In genomic region chr4:68615699-68616422, GRCh38 we compare ENCODE assay signal across 24 cellular contexts. TPM values are rescaled to one million over a fixed set of nuclear protein-coding genes. Genes with fewer than 3 reads are reported as not detected.
DNase-seq lines count a peak whose midpoint lies in the region; ATAC-seq, FAIRE-seq and TF ChIP-seq lines count a peak whose summit lies in the region.
"Had no signal": no experiment of that assay in that cellular context is flagged by ENCODE, and none has a peak within 500 bp of the region (broad histone marks: within the 10 kb centered on the region; RNA-seq: fewer than 3 reads in every experiment).

No MANE protein-coding gene starts in this region.

- intact Hi-C loops in HepG2 (cut with micrococcal nuclease; ENCODE audit: unreplicated experiment), result no loop called here
- intact Hi-C loops in right lobe of liver (cut with DNase I), result no loop called here
- intact Hi-C loops in K562 (cut with micrococcal nuclease), result no loop called here

- H4K20me1 ChIP-seq in HepG2 (ENCODE audit: insufficient read depth, low read length) (no peaks in the 10 kb centered on the region), K562 (replicated peaks; ENCODE audit: control insufficient read depth, insufficient read depth, low read length) (no peaks in the 10 kb centered on the region)
- H4K20me1 ChIP-seq: BLaER1 had no signal

- H3K9me3 ChIP-seq in HepG2 (ENCODE audit: low read length), result no peaks in the 10 kb centered on the region
- H3K9me3 ChIP-seq in right lobe of liver, result no peaks in the 10 kb centered on the region
- H3K9me3 ChIP-seq in K562 (replicated peaks; ENCODE audit: control insufficient read depth, insufficient read depth, low read depth, low read length), result no peaks in the 10 kb centered on the region
- H3K9me3 ChIP-seq: BE2C, BLaER1 had no signal

- FAIRE-seq in HepG2 (lab: Jason Lieb, UNC) (no peak), K562 (lab: Jason Lieb, UNC) (no peak)
- FAIRE-seq: D721Med, G401.6, GM12891, GM19239 had no signal

- peaks cover 31% of the 10 kb centered on the region for H3K4me1 ChIP-seq in HepG2 (ENCODE audit: insufficient read depth, low read length)
- peaks cover 0 to 3% (median 0%) of the 10 kb centered on the region in 4 donors for H3K4me1 ChIP-seq in right lobe of liver
- H3K4me1 ChIP-seq in K562 (replicated peaks in 1 of 2; ENCODE audit: control insufficient read depth in 2 of 2, insufficient read depth in 2 of 2, low read length in 2 of 2), result no peaks in the 10 kb centered on the region
- H3K4me1 ChIP-seq: BE2C, BLaER1 had no signal

- no peak for ATAC-seq in HepG2
- ATAC-seq in right lobe of liver, result no peak
- ATAC-seq in K562, result no peak
- no peak for ATAC-seq in HG02885 (IDR thresholded peaks at IDR 0.05; ENCODE audit: poor library complexity, unreplicated experiment)

- WGBS in HepG2 (ENCODE audit: low lambda C conversion rate), result 96% methylated on average over 11 of the region's 11 CpGs
- WGBS in right lobe of liver (ENCODE audit: insufficient coverage, low coverage, low lambda C conversion rate, missing lambda C conversion rate), result 90% methylated on average over 8 of the region's 11 CpGs
- 5% methylated on average over 11 of the region's 11 CpGs for WGBS in K562 (ENCODE audit: insufficient coverage, low coverage, missing lambda C conversion rate)

- H3K27ac ChIP-seq in HepG2 (ENCODE audit: extremely low read length, insufficient read depth, low read length) (no peak overlapping the region), right lobe of liver (no peak overlapping the region), K562 (ENCODE audit: extremely low read depth, low read depth, low read length) (no peak overlapping the region)
- H3K27ac ChIP-seq: 22Rv1, BLaER1 had no signal

- H3K27me3 ChIP-seq in HepG2 (ENCODE audit: control insufficient read depth in 1 of 2, insufficient read depth in 2 of 2, low read length in 2 of 2), result no peaks in the 10 kb centered on the region
- H3K27me3 ChIP-seq in right lobe of liver, result no peaks in the 10 kb centered on the region
- H3K27me3 ChIP-seq in K562 (ENCODE audit: control insufficient read depth in 2 of 2, insufficient read depth in 2 of 2, low read length in 2 of 2), result no peaks in the 10 kb centered on the region
- H3K27me3 ChIP-seq: BE2C, BLaER1 had no signal

- TF ChIP-seq RAD21 in HepG2 (CRISPR knock-in tag; IDR thresholded peaks at IDR 0.05) (no peak), K562 (CRISPR knock-in tag; conservative IDR thresholded peaks at IDR 0.05 in 1 of 2, IDR thresholded peaks at IDR 0.05 in 1 of 2) (no peak)

- no peak for TF ChIP-seq POLR2A in HepG2 (IDR thresholded peaks at IDR 0.05; ENCODE audit: insufficient read depth in 1 of 2, low read depth in 2 of 2, low read length in 2 of 2)
- TF ChIP-seq POLR2A in right lobe of liver (IDR thresholded peaks at IDR 0.05), result no peak
- TF ChIP-seq POLR2A in K562 (conservative IDR thresholded peaks at IDR 0.05), result no peak

- TF ChIP-seq CTCF in HepG2 (CRISPR knock-in tag; IDR thresholded peaks at IDR 0.05) (no peak), right lobe of liver (IDR thresholded peaks at IDR 0.05) (no peak), K562 (IDR thresholded peaks at IDR 0.05 in 2 of 3, conservative IDR thresholded peaks at IDR 0.05 in 1 of 3; ENCODE audit: insufficient read depth in 2 of 3, low read depth in 1 of 3, low read length in 3 of 3) (no peak)

- H3K4me3 ChIP-seq in HepG2 (replicated peaks in 1 of 3; ENCODE audit: insufficient read depth in 1 of 3, low read depth in 2 of 3, low read length in 3 of 3) (no peak overlapping the region), right lobe of liver (no peak overlapping the region), K562 (no peak overlapping the region)
- H3K4me3 ChIP-seq: BLaER1 had no signal

- H3K9me1 ChIP-seq in K562 (ENCODE audit: control insufficient read depth, insufficient read depth, low read length), result no peaks in the 10 kb centered on the region

- BruUV-seq in HepG2 (replicated peaks; lab: Mats Ljungman, UMichigan) (no TSS peak), K562 (replicated peaks; lab: Mats Ljungman, UMichigan) (no TSS peak)

- POLR2A ChIA-PET in HepG2 (lab: Yijun Ruan, JAX), result no interaction called here
- POLR2A ChIA-PET in K562 (lab: Yijun Ruan, JAX), result no interaction called here

- DNase-seq in HepG2 (ENCODE audit: low spot score) (no peak), right lobe of liver (no peak), K562 (ENCODE audit: extremely low read depth in 1 of 4, low spot score in 3 of 4) (no peak), D341Med (ENCODE audit: low spot score) (no peak)
- DNase-seq: ACHN; BE2C; C1 segment of cervical spinal cord; CD4-positive, alpha-beta memory T cell; CD4-positive, CD25-positive, alpha-beta regulatory T cell; CD8-positive, alpha-beta memory T cell; COR-L47; DMS79 treated with DMSO at 0.1 percent for 48 hours; GF-D8 had no signal

- H3K9ac ChIP-seq in HepG2 (ENCODE audit: insufficient read depth, low read depth, low read length) (no peak overlapping the region), K562 (ENCODE audit: insufficient read depth in 1 of 2, low read depth in 2 of 2, low read length in 2 of 2) (no peak overlapping the region)
- H3K9ac ChIP-seq: BLaER1 had no signal

- H3K79me2 ChIP-seq in HepG2 (ENCODE audit: insufficient read depth, low read length) (no peaks in the 10 kb centered on the region), K562 (ENCODE audit: control insufficient read depth, insufficient read depth, low read length) (no peaks in the 10 kb centered on the region)

- H3K36me3 ChIP-seq in HepG2 (replicated peaks in 1 of 2; ENCODE audit: control insufficient read depth in 1 of 2, insufficient read depth in 2 of 2, low read length in 2 of 2) (no peaks in the 10 kb centered on the region), right lobe of liver (no peaks in the 10 kb centered on the region), K562 (ENCODE audit: control insufficient read depth, insufficient read depth, low read length) (no peaks in the 10 kb centered on the region)
- H3K36me3 ChIP-seq: BE2C, BLaER1 had no signal

- TF ChIP-seq EP300 in HepG2 (IDR thresholded peaks at IDR 0.05; ENCODE audit: low read depth in 2 of 2, low read length in 2 of 2) (no peak), HepG2 (CRISPR knock-in tag; IDR thresholded peaks at IDR 0.05; ENCODE audit: borderline replicate concordance) (no peak), K562 (IDR thresholded peaks at IDR 0.05; ENCODE audit: low read length) (no peak)

- in situ Hi-C loops in HepG2 (cut with HindIII; ENCODE audit: extremely low pct_ligation_motif_present, low pct_unique_long_range_greater_than_20kb), result no loop called here
- in situ Hi-C loops in K562 (cut with MboI), result no loop called here

- H2AFZ ChIP-seq in HepG2 (ENCODE audit: low read length) (no peak overlapping the region), K562 (ENCODE audit: low read depth, low read length) (no peak overlapping the region)

- H3K4me2 ChIP-seq in HepG2 (ENCODE audit: low read depth, low read length), result no peak overlapping the region
- H3K4me2 ChIP-seq in K562 (ENCODE audit: insufficient read depth, low read length), result no peak overlapping the region
- H3K4me2 ChIP-seq: BLaER1 had no signal

- CTCF ChIA-PET in HepG2 (lab: Yijun Ruan, JAX; ENCODE audit: low intra/inter-chr PET ratio, low total read pairs) (no interaction called here), K562 (lab: Yijun Ruan, JAX; ENCODE audit: low intra/inter-chr PET ratio) (no interaction called here)

RNA-seq across cellular contexts. Expression of gene UGT2B17, which starts 39.7 kb away (rescaled TPM):
- total RNA-seq in HepG2 (2016; rRNA removed; fragmentation: Illumina TruSeq; extraction: Trizol), result not detected in 2 replicates
- total RNA-seq in HepG2 (2016; cell fraction: cytosol; rRNA removed; fragmentation: Illumina TruSeq; extraction: Trizol; ENCODE audit: low read depth), result not detected in 2 replicates
- total RNA-seq in HepG2 (2016; cell fraction: insoluble cytoplasmic fraction; rRNA removed; fragmentation: Illumina TruSeq; extraction: Trizol), result not detected in 2 replicates
- not detected in 2 replicates for total RNA-seq in HepG2 (2016; cell fraction: membrane; rRNA removed; fragmentation: Illumina TruSeq; extraction: Trizol)
- not detected in 2 replicates for total RNA-seq in HepG2 (2016; cell fraction: nucleus; rRNA removed; fragmentation: Illumina TruSeq; extraction: Trizol)
- not detected in 2 replicates for polyA plus RNA-seq in HepG2 (2011; rRNA removed)
- polyA plus RNA-seq in HepG2 (2011; cell fraction: cytosol; rRNA removed), result not detected in 2 replicates
- not detected in 2 replicates for polyA plus RNA-seq in HepG2 (2011; cell fraction: nucleus; rRNA removed)
- polyA plus RNA-seq in HepG2 (2012), result 0.17 TPM in 1 of 2 replicates, not detected in the other
- not detected in 2 replicates for polyA plus RNA-seq in HepG2 (2016; cell fraction: cytosol; fragmentation: Illumina TruSeq; extraction: Trizol; ENCODE audit: low read depth)
- not detected in 2 replicates for polyA plus RNA-seq in HepG2 (2016; cell fraction: insoluble cytoplasmic fraction; fragmentation: Illumina TruSeq; extraction: Trizol; ENCODE audit: low read depth)
- not detected in 2 replicates for polyA plus RNA-seq in HepG2 (2016; cell fraction: membrane; fragmentation: Illumina TruSeq; extraction: Trizol; ENCODE audit: low read depth)
- polyA plus RNA-seq in HepG2 (2016; cell fraction: nucleus; fragmentation: Illumina TruSeq; extraction: Trizol; ENCODE audit: insufficient read depth, low read depth), result not detected in 2 replicates
- not detected in 2 replicates for polyA minus RNA-seq in HepG2 (2011; rRNA and poly(A)+ RNA removed; ENCODE audit: low replicate concordance)
- polyA minus RNA-seq in HepG2 (2011; cell fraction: cytosol; rRNA and poly(A)+ RNA removed), result not detected in 2 replicates
- not detected in 2 replicates for polyA minus RNA-seq in HepG2 (2011; cell fraction: nucleus; rRNA and poly(A)+ RNA removed)
- total RNA-seq in right lobe of liver, result 10 to 100 TPM in 2 of 6 experiments, 1 to 10 TPM in 4; 1.0 to 13.6 (median 2.5) TPM
- not detected in 2 replicates for total RNA-seq in K562 (2011; cell fraction: chromatin; rRNA removed; ENCODE audit: low replicate concordance)
- total RNA-seq in K562 (2011; cell fraction: nucleolus; rRNA removed), result not detected in 2 replicates
- total RNA-seq in K562 (2011; cell fraction: nucleoplasm; rRNA removed), result not detected in 2 replicates
- not detected in 2 replicates for total RNA-seq in K562 (2014; rRNA removed)
- total RNA-seq in K562 (2014; rRNA removed; fragmentation: Illumina TruSeq; extraction: Trizol), result not detected in 2 replicates
- not detected in 2 replicates for total RNA-seq in K562 (2015; rRNA removed; fragmentation: Illumina TruSeq; extraction: Trizol)
- total RNA-seq in K562 (2021), result 0.11 and 0.13 TPM in 2 replicates
- polyA plus RNA-seq in K562 (2011; rRNA removed), result not detected in 2 replicates
- not detected in 2 replicates for polyA plus RNA-seq in K562 (2011; cell fraction: cytosol; rRNA removed)
- not detected in 2 replicates for polyA plus RNA-seq in K562 (2011; cell fraction: nucleus; rRNA removed)
- not detected in 2 replicates for polyA plus RNA-seq in K562 (2012)
- polyA plus RNA-seq in K562 (2014; fragmentation: Illumina TruSeq; extraction: Trizol), result not detected in 2 replicates
- polyA plus RNA-seq in K562 (2014; fragmentation: Nextera tagmentation; extraction: Ambion mirVana), result not detected
- not detected in 2 replicates for polyA plus RNA-seq in K562 (2014; rRNA removed)
- not detected in 2 replicates for polyA minus RNA-seq in K562 (2011; rRNA and poly(A)+ RNA removed)
- polyA minus RNA-seq in K562 (2011; cell fraction: cytosol; rRNA and poly(A)+ RNA removed), result not detected in 2 replicates
- not detected in 2 replicates for polyA minus RNA-seq in K562 (2011; cell fraction: nucleus; rRNA and poly(A)+ RNA removed)
- total RNA-seq: A172; A673; CD4-positive, alpha-beta memory T cell; CD4-positive, CD25-positive, alpha-beta regulatory T cell; CD8-positive, alpha-beta memory T cell had no signal
- polyA plus RNA-seq: AG04450; CD14-positive monocyte; CD4-positive, alpha-beta memory T cell; CD4-positive, CD25-positive, alpha-beta regulatory T cell; CD8-positive, alpha-beta memory T cell had no signal

RNA-seq across cellular contexts. Expression of gene UGT2B15, which starts 54.6 kb away (rescaled TPM):
- 0.04 TPM in 1 of 2 replicates, not detected in the other for total RNA-seq in HepG2 (2016; rRNA removed; fragmentation: Illumina TruSeq; extraction: Trizol)
- total RNA-seq in HepG2 (2016; cell fraction: cytosol; rRNA removed; fragmentation: Illumina TruSeq; extraction: Trizol; ENCODE audit: low read depth), result not detected in 2 replicates
- 0.09 TPM in 1 of 2 replicates, not detected in the other for total RNA-seq in HepG2 (2016; cell fraction: insoluble cytoplasmic fraction; rRNA removed; fragmentation: Illumina TruSeq; extraction: Trizol)
- not detected in 2 replicates for total RNA-seq in HepG2 (2016; cell fraction: membrane; rRNA removed; fragmentation: Illumina TruSeq; extraction: Trizol)
- total RNA-seq in HepG2 (2016; cell fraction: nucleus; rRNA removed; fragmentation: Illumina TruSeq; extraction: Trizol), result not detected in 2 replicates
- polyA plus RNA-seq in HepG2 (2011; rRNA removed), result 0.07 and 0.11 TPM in 2 replicates
- polyA plus RNA-seq in HepG2 (2011; cell fraction: cytosol; rRNA removed), result 0.17 TPM in 1 of 2 replicates, not detected in the other
- not detected in 2 replicates for polyA plus RNA-seq in HepG2 (2011; cell fraction: nucleus; rRNA removed)
- polyA plus RNA-seq in HepG2 (2012), result 0.12 and 0.20 TPM in 2 replicates
- not detected in 2 replicates for polyA plus RNA-seq in HepG2 (2016; cell fraction: cytosol; fragmentation: Illumina TruSeq; extraction: Trizol; ENCODE audit: low read depth)
- not detected in 2 replicates for polyA plus RNA-seq in HepG2 (2016; cell fraction: insoluble cytoplasmic fraction; fragmentation: Illumina TruSeq; extraction: Trizol; ENCODE audit: low read depth)
- polyA plus RNA-seq in HepG2 (2016; cell fraction: membrane; fragmentation: Illumina TruSeq; extraction: Trizol; ENCODE audit: low read depth), result not detected in 2 replicates
- not detected in 2 replicates for polyA plus RNA-seq in HepG2 (2016; cell fraction: nucleus; fragmentation: Illumina TruSeq; extraction: Trizol; ENCODE audit: insufficient read depth, low read depth)
- 0.12 TPM in 1 of 2 replicates, not detected in the other for polyA minus RNA-seq in HepG2 (2011; rRNA and poly(A)+ RNA removed; ENCODE audit: low replicate concordance)
- polyA minus RNA-seq in HepG2 (2011; cell fraction: cytosol; rRNA and poly(A)+ RNA removed), result not detected in 2 replicates
- 0.13 TPM in 1 of 2 replicates, not detected in the other for polyA minus RNA-seq in HepG2 (2011; cell fraction: nucleus; rRNA and poly(A)+ RNA removed)
- total RNA-seq in right lobe of liver, result 100 to 1,000 TPM in 4 of 6 experiments, 10 to 100 TPM in 2; 44.9 to 533 (median 152) TPM
- total RNA-seq in K562 (2011; cell fraction: chromatin; rRNA removed; ENCODE audit: low replicate concordance), result not detected in 2 replicates
- total RNA-seq in K562 (2011; cell fraction: nucleolus; rRNA removed), result not detected in 2 replicates
- total RNA-seq in K562 (2011; cell fraction: nucleoplasm; rRNA removed), result not detected in 2 replicates
- total RNA-seq in K562 (2014; rRNA removed), result not detected in 2 replicates
- total RNA-seq in K562 (2014; rRNA removed; fragmentation: Illumina TruSeq; extraction: Trizol), result not detected in 2 replicates
- not detected in 2 replicates for total RNA-seq in K562 (2015; rRNA removed; fragmentation: Illumina TruSeq; extraction: Trizol)
- 0.16 TPM in 1 of 2 replicates, not detected in the other for total RNA-seq in K562 (2021)
- polyA plus RNA-seq in K562 (2011; rRNA removed), result not detected in 2 replicates
- not detected in 2 replicates for polyA plus RNA-seq in K562 (2011; cell fraction: cytosol; rRNA removed)
- not detected in 2 replicates for polyA plus RNA-seq in K562 (2011; cell fraction: nucleus; rRNA removed)
- polyA plus RNA-seq in K562 (2012), result 0.04 and 0.10 TPM in 2 replicates
- not detected in 2 replicates for polyA plus RNA-seq in K562 (2014; fragmentation: Illumina TruSeq; extraction: Trizol)
- polyA plus RNA-seq in K562 (2014; fragmentation: Nextera tagmentation; extraction: Ambion mirVana), result under 1 TPM; 0.06 to 0.10 TPM
- not detected in 2 replicates for polyA plus RNA-seq in K562 (2014; rRNA removed)
- not detected in 2 replicates for polyA minus RNA-seq in K562 (2011; rRNA and poly(A)+ RNA removed)
- not detected in 2 replicates for polyA minus RNA-seq in K562 (2011; cell fraction: cytosol; rRNA and poly(A)+ RNA removed)
- polyA minus RNA-seq in K562 (2011; cell fraction: nucleus; rRNA and poly(A)+ RNA removed), result not detected in 2 replicates
- total RNA-seq: A172; A673; CD4-positive, alpha-beta memory T cell; CD4-positive, CD25-positive, alpha-beta regulatory T cell; CD8-positive, alpha-beta memory T cell had no signal
- polyA plus RNA-seq: AG04450; CD14-positive monocyte; CD4-positive, alpha-beta memory T cell; CD4-positive, CD25-positive, alpha-beta regulatory T cell; CD8-positive, alpha-beta memory T cell had no signal

Comparison
In these comparisons a context has a peak if more than half of its experiments do, and no peak if none do; other contexts are left out.
1. RNA of gene UGT2B15, which starts 54.6 kb away (total RNA-seq): 44.9 to 533 TPM in right lobe of liver; 0.04 to 0.09 TPM in HepG2 and 0.16 TPM in K562; every median in the first group is over 10 times any median in the second.
2. Of the 241 proteins assayed by ChIP-seq in both HepG2 and K562: peak only in HepG2: MAFF; only in K562: MAFG; in both: MAFK; in neither: 238.